In genomic region chrX:125475482-125475881, GRCh38 we compare ENCODE assay signal across 26 cellular contexts.
"Had no signal": no experiment of that assay in that cellular context is flagged by ENCODE, and none has a peak within 500 bp of the region (broad histone marks: within the 10 kb centered on the region; RNA-seq: fewer than 3 reads in every experiment).

No MANE protein-coding gene starts in this region.

- H3K36me3 ChIP-seq: neutrophil, right lobe of liver, sigmoid colon, stomach, thoracic aorta, thyroid gland, tibial nerve, upper lobe of left lung, vagina had no signal

- H2AFZ ChIP-seq: parathyroid adenoma had no signal

- H3K9me3 ChIP-seq: neutrophil, psoas muscle, right lobe of liver, sigmoid colon, stomach, thoracic aorta, thyroid gland, tibial nerve, upper lobe of left lung, vagina had no signal

- ATAC-seq: natural killer cell treated with Interleukin-12 subunit alpha and Interleukin-12 subunit beta and Interleukin-15 and Interleukin-18, amount 100 ng/mL, for 72 hours; psoas muscle; right cardiac atrium; right lobe of liver; stimulated activated effector memory CD8-positive, alpha-beta T cell treated with anti-CD3 and anti-CD28 coated beads, Interleukin-12 subunit alpha, Interleukin-12 subunit beta, amount 100 ng/mL, for 72 hours; stimulated activated naive B cell treated with anti-CD40 and anti-IgM and Interleukin-4, amounts not matched to agents 10 μg/mL and 1 μg/mL and 100 μg/mL, for 72 hours had no signal

- H3K79me2 ChIP-seq: parathyroid adenoma had no signal

- H3K27me3 ChIP-seq: neutrophil, right lobe of liver, sigmoid colon, stomach, thyroid gland, tibial nerve, upper lobe of left lung, vagina had no signal

- H3K4me3 ChIP-seq: psoas muscle, right lobe of liver, sigmoid colon, stomach, thoracic aorta, thyroid gland, tibial nerve, upper lobe of left lung, vagina had no signal

- DNase-seq: nephron progenitor cell; nucleus accumbens; posterior cingulate gyrus; psoas muscle; right cardiac atrium; right lobe of liver; sigmoid colon; small intestine; stimulated activated CD4-positive, alpha-beta T cell treated with anti-CD3 and anti-CD28 coated beads, Interleukin-15, amount 100 ng/mL, for 24 hours; stimulated activated CD4-positive, alpha-beta T cell treated with anti-CD3 and anti-CD28 coated beads, Interleukin-2, amount 100 ng/mL, for 24 hours; stimulated activated CD4-positive, alpha-beta T cell treated with anti-CD3 and anti-CD28 coated beads, Interleukin-2, amount 100 ng/mL, for 48 hours; stimulated activated CD4-positive, alpha-beta T cell treated with anti-CD3 and anti-CD28 coated beads, Interleukin-4, amount 100 ng/mL, for 24 hours; stimulated activated naive B cell treated with anti-CD40 and anti-IgM and Interleukin-4, amounts not matched to agents 10 μg/mL and 1 μg/mL and 100 μg/mL, for 72 hours; stimulated activated naive CD4-positive, alpha-beta T cell treated with Interleukin-2 at 50 U/mL for 16 hours; stomach; thyroid gland; trophoblast cell; upper lobe of left lung had no signal

- FAIRE-seq: small intestine, urothelium cell line had no signal

- H3K4me1 ChIP-seq: parathyroid adenoma, psoas muscle, right lobe of liver, sigmoid colon, stomach, thyroid gland, tibial nerve, upper lobe of left lung, vagina had no signal

- H3K27ac ChIP-seq: neutrophil, parathyroid adenoma, psoas muscle, right lobe of liver, sigmoid colon, stomach, thoracic aorta, thyroid gland, tibial nerve, upper lobe of left lung, vagina had no signal

- H3K9ac ChIP-seq: parathyroid adenoma had no signal
